Comparison of ENCODE assay signal across 11 cellular contexts in genomic region chr4:95599777-95600436, GRCh38. TPM values are rescaled to one million over a fixed set of nuclear protein-coding genes. Genes with fewer than 3 reads are reported as not detected.
A peak's percentile ranks its signal among the peaks of the same experiment; 100 is the strongest.
DNase-seq lines count a peak whose midpoint lies in the region; ATAC-seq and TF ChIP-seq lines count a peak whose summit lies in the region.
"Had no signal": no experiment of that assay in that cellular context is flagged by ENCODE, and none has a peak within 500 bp of the region (broad histone marks: within the 10 kb centered on the region; RNA-seq: fewer than 3 reads in every experiment).

No MANE protein-coding gene starts in this region.

- H3K4me1 Mint-ChIP-seq in GM23338 = no peaks in the 10 kb centered on the region
- H3K4me1 Mint-ChIP-seq: activated B cell treated with CpG ODN at 0.5 μM for 24 hours had no signal

- no peak overlapping the region for H3K27ac ChIP-seq in GM23338 (ENCODE audit: low read depth)

- no peak overlapping the region for H3K27ac Mint-ChIP-seq in GM23338
- H3K27ac Mint-ChIP-seq: activated B cell treated with CpG ODN at 0.5 μM for 24 hours had no signal

- TF ChIP-seq CTCF in NB4 (IDR thresholded peaks at IDR 0.05; ENCODE audit: low read depth, low read length) (no peak), GM23338 (conservative IDR thresholded peaks at IDR 0.05; ENCODE audit: low read depth in 2 of 2) (no peak)

- TF ChIP-seq POLR2A in NB4 (IDR thresholded peaks at IDR 0.05; ENCODE audit: extremely low read depth, insufficient read length) = no peak

- H3K36me3 ChIP-seq in GM23338 (ENCODE audit: insufficient read depth) = no peaks in the 10 kb centered on the region

- H3K4me3 Mint-ChIP-seq in GM23338 = no peak overlapping the region
- H3K4me3 Mint-ChIP-seq: activated B cell treated with CpG ODN at 0.5 μM for 24 hours had no signal

- H3K27me3 ChIP-seq in GM23338 (ENCODE audit: insufficient read depth) = no peaks in the 10 kb centered on the region

- peak; percentile 68 for DNase-seq in NB4 (ENCODE audit: low read depth)
- no peak for DNase-seq in NCI-H345 (lab: John Stamatoyannopoulos, UW)
- DNase-seq in DMS53 (lab: John Stamatoyannopoulos, UW) = no peak
- no peak for DNase-seq in GM23338 (ENCODE audit: low spot score)
- no peak for DNase-seq in NCI-H82 treated with DMSO at 0.1 percent for 48 hours (lab: John Stamatoyannopoulos, UW; ENCODE audit: unreplicated experiment)
- DNase-seq: activated B cell treated with CpG ODN at 0.5 μM for 24 hours, NCI-H1417 treated with DMSO at 0.1 percent for 48 hours had no signal

- H3K36me3 Mint-ChIP-seq in GM23338 (ENCODE audit: low read depth) = no peaks in the 10 kb centered on the region

- H3K4me3 ChIP-seq in NB4 (ENCODE audit: low read depth, low read length) = no peak overlapping the region
- no peak overlapping the region for H3K4me3 ChIP-seq in GM23338

- H3K9me3 Mint-ChIP-seq in GM23338 = no peaks in the 10 kb centered on the region

- no peaks in the 10 kb centered on the region for H3K9me2 ChIP-seq in GM23338 (ENCODE audit: insufficient read depth)

- H3K4me1 ChIP-seq in GM23338 (ENCODE audit: insufficient read depth) = no peaks in the 10 kb centered on the region

- H3K27me3 Mint-ChIP-seq in GM23338 (ENCODE audit: insufficient read depth, low read depth, poor library complexity) = no peaks in the 10 kb centered on the region
- H3K27me3 Mint-ChIP-seq: activated B cell treated with CpG ODN at 0.5 μM for 24 hours had no signal

- H4K20me1 ChIP-seq in GM23338 (replicated peaks; ENCODE audit: insufficient read depth) = no peaks in the 10 kb centered on the region

- no peak overlapping the region for H3K4me2 ChIP-seq in GM23338

- no peaks in the 10 kb centered on the region for H3K79me2 ChIP-seq in GM23338 (replicated peaks; ENCODE audit: insufficient read depth)

- H3F3A ChIP-seq in GM23338 (replicated peaks; ENCODE audit: low read depth) = no peaks in the 10 kb centered on the region

- H2AFZ ChIP-seq in GM23338 = no peak overlapping the region

- ATAC-seq in GM18498 (IDR thresholded peaks at IDR 0.05; ENCODE audit: unreplicated experiment) (peak; percentile 90), GM19397 (IDR thresholded peaks at IDR 0.05; ENCODE audit: unreplicated experiment) (peak; percentile 60), HG02970 (IDR thresholded peaks at IDR 0.05; ENCODE audit: low FRiP score, unreplicated experiment) (peak; percentile 61), GM23338 (no peak)

TF ChIP-seq in GM23338, 12 proteins besides CTCF, POLR2A, EP300 and RAD21:
- TF ChIP-seq EZH2 (IDR thresholded peaks at IDR 0.05; ENCODE audit: low read depth, unreplicated experiment) (no peak), POLR2AphosphoS5 (IDR thresholded peaks at IDR 0.05; ENCODE audit: low read depth) (no peak), ZNF331 (CRISPR knock-in tag; IDR thresholded peaks at IDR 0.05; ENCODE audit: low read depth) (no peak), REST (IDR thresholded peaks at IDR 0.05; ENCODE audit: unreplicated experiment) (no peak), EZH2phosphoT487 (IDR thresholded peaks at IDR 0.05; ENCODE audit: unreplicated experiment) (no peak), ZNF462 (CRISPR knock-in tag; IDR thresholded peaks at IDR 0.05) (no peak), JUNB (IDR thresholded peaks at IDR 0.05; ENCODE audit: unreplicated experiment) (no peak), ZNF114 (CRISPR knock-in tag; IDR thresholded peaks at IDR 0.05) (no peak), ETS1 (IDR thresholded peaks at IDR 0.05) (no peak)

RNA-seq across cellular contexts. Expression of gene UNC5C, which starts 51.1 kb away (rescaled TPM):
- 0.12 and 0.21 TPM in 2 replicates for total RNA-seq in GM23338 (2014; rRNA removed; shearing (Covaris generic))
- 0.08 and 0.16 TPM in 2 replicates for polyA plus RNA-seq in GM23338 (2016; fragmentation: Nextera tagmentation; extraction: Ambion mirVana)
- total RNA-seq: activated B cell treated with CpG ODN at 0.5 μM for 24 hours had no signal
- polyA plus RNA-seq: BJ had no signal
